In genomic region chr1:7409278-7409677, GRCh38 we compare ENCODE assay signal across 19 cellular contexts.
DNase-seq lines count a peak whose midpoint lies in the region; ATAC-seq and TF ChIP-seq lines count a peak whose summit lies in the region.
"Had no signal": no experiment of that assay in that cellular context is flagged by ENCODE, and none has a peak within 500 bp of the region (broad histone marks: within the 10 kb centered on the region; RNA-seq: fewer than 3 reads in every experiment).

No MANE protein-coding gene starts in this region.

- H3K4me1 ChIP-seq in suprapubic skin = no peaks in the 10 kb centered on the region

- no peak overlapping the region for H3K27ac ChIP-seq in suprapubic skin
- H3K27ac ChIP-seq: 22Rv1, RWPE1, thoracic aorta had no signal

- no peaks in the 10 kb centered on the region for H3K9me3 ChIP-seq in suprapubic skin
- H3K9me3 ChIP-seq: thoracic aorta had no signal

- no peaks in the 10 kb centered on the region for H3K36me3 ChIP-seq in suprapubic skin
- H3K36me3 ChIP-seq: thoracic aorta had no signal

- TF ChIP-seq POLR2A in suprapubic skin (IDR thresholded peaks at IDR 0.05) = no peak

- intact Hi-C loops in Right ventricle myocardium inferior (cut with DNase I) = no loop called here

- TF ChIP-seq EP300 in suprapubic skin (IDR thresholded peaks at IDR 0.05) = no peak

- no peak overlapping the region for H3K4me3 ChIP-seq in suprapubic skin
- H3K4me3 ChIP-seq: thoracic aorta had no signal

- DNase-seq in DMS53 (lab: John Stamatoyannopoulos, UW) (peak; percentile 24), DMS53 treated with DMSO at 0.1 percent for 48 hours (lab: John Stamatoyannopoulos, UW; ENCODE audit: unreplicated experiment) (no peak), SW480 (ENCODE audit: low spot score) (peak; percentile 12), left lobe of liver (ENCODE audit: low spot score) (peak; percentile 41), suprapubic skin (ENCODE audit: low spot score in 2 of 2) (peak; percentile 41 to 58), Right ventricle myocardium inferior (ENCODE audit: missing footprints) (no peak)
- DNase-seq in activated naive CD4-positive, alpha-beta T cell treated with Interleukin-2 at 50 U/mL for 16 hours = no peak
- DNase-seq: activated CD4-positive, alpha-beta T cell treated with anti-CD3 and anti-CD28 coated beads, Interleukin-2, amount 10 ng/mL, durations not matched to agents 7 days and 5 days; activated T-cell treated with anti-CD3 and anti-CD28 coated beads, Interleukin-2, amount 50 U/mL, for 4 hours; HCEC 1CT; mesendoderm; NCI-H1105; NCI-H2081; NCI-H510A treated with DMSO at 0.1 percent for 48 hours; nephron progenitor cell had no signal

- WGBS in suprapubic skin = 95% methylated on average over 4 of the region's 8 CpGs

- ATAC-seq in left lobe of liver = peak; percentile 23
- no peak for ATAC-seq in GM19328 (IDR thresholded peaks at IDR 0.05; ENCODE audit: unreplicated experiment)
- no peak for ATAC-seq in Right ventricle myocardium inferior
- ATAC-seq: activated T-cell treated with anti-CD3 and anti-CD28 coated beads, Interleukin-2, amount 50 U/mL, for 4 hours had no signal

- no peak for TF ChIP-seq CTCF in suprapubic skin (IDR thresholded peaks at IDR 0.05)

- H3K27me3 ChIP-seq in suprapubic skin = no peaks in the 10 kb centered on the region

Comparison
In these comparisons a context has a peak if more than half of its experiments do, and no peak if none do; other contexts are left out.
1. DNase-seq: peak in DMS53 (single experiment), SW480 (single experiment), left lobe of liver (single experiment) and suprapubic skin (2 of 2); none in DMS53 treated with DMSO at 0.1 percent for 48 hours (single experiment), activated naive CD4-positive, alpha-beta T cell treated with Interleukin-2 at 50 U/mL for 16 hours (single experiment) and Right ventricle myocardium inferior (single experiment).